Comparison of ENCODE assay signal across 29 cellular contexts in genomic region chr5:125505062-125505461, GRCh38.
"Had no signal": no experiment of that assay in that cellular context is flagged by ENCODE, and none has a peak within 500 bp of the region (broad histone marks: within the 10 kb centered on the region; RNA-seq: fewer than 3 reads in every experiment).

No MANE protein-coding gene starts in this region.

- ATAC-seq: naive thymus-derived CD8-positive, alpha-beta T cell; natural killer cell treated with Interleukin-12 subunit alpha and Interleukin-12 subunit beta and Interleukin-15 and Interleukin-18, amount 100 ng/mL, for 72 hours; psoas muscle; right cardiac atrium; right lobe of liver; stimulated activated effector memory CD8-positive, alpha-beta T cell treated with anti-CD3 and anti-CD28 coated beads, Interleukin-12 subunit alpha, Interleukin-12 subunit beta, amount 100 ng/mL, for 72 hours; stimulated activated naive B cell treated with anti-CD40 and anti-IgM and Interleukin-4, amounts not matched to agents 10 μg/mL and 1 μg/mL and 100 μg/mL, for 72 hours had no signal

- H3K36me3 Mint-ChIP-seq: natural killer cell treated with Interleukin-12 subunit alpha and Interleukin-12 subunit beta and Interleukin-15 and Interleukin-18, amount 100 ng/mL, for 72 hours; stimulated activated effector memory CD8-positive, alpha-beta T cell treated with anti-CD3 and anti-CD28 coated beads, Interleukin-12 subunit alpha, Interleukin-12 subunit beta, amount 100 ng/mL, for 72 hours; stimulated activated naive B cell treated with anti-CD40 and anti-IgM and Interleukin-4, amounts not matched to agents 10 μg/mL and 1 μg/mL and 100 μg/mL, for 72 hours had no signal

- H3K4me3 Mint-ChIP-seq: naive thymus-derived CD8-positive, alpha-beta T cell; natural killer cell treated with Interleukin-12 subunit alpha and Interleukin-12 subunit beta and Interleukin-15 and Interleukin-18, amount 100 ng/mL, for 72 hours; nephron progenitor cell; neural progenitor cell; stimulated activated effector memory CD8-positive, alpha-beta T cell treated with anti-CD3 and anti-CD28 coated beads, Interleukin-12 subunit alpha, Interleukin-12 subunit beta, amount 100 ng/mL, for 72 hours; stimulated activated naive B cell treated with anti-CD40 and anti-IgM and Interleukin-4, amounts not matched to agents 10 μg/mL and 1 μg/mL and 100 μg/mL, for 72 hours; stimulated activated naive CD8-positive, alpha-beta T cell treated with anti-CD3 and anti-CD28 coated beads, Interleukin-15, Interleukin-2, amounts not matched to agents 100 ng/mL and 50 ng/mL, for 24 hours had no signal

- H3K4me3 ChIP-seq: neural progenitor cell, ovary, psoas muscle, right lobe of liver, sigmoid colon, stomach, thoracic aorta, thyroid gland, tibial nerve, upper lobe of left lung, vagina had no signal

- H3K9me3 Mint-ChIP-seq: nephron progenitor cell had no signal

- DNase-seq: naive thymus-derived CD8-positive, alpha-beta T cell; nephron progenitor cell; occipital lobe; ovary; posterior cingulate gyrus; psoas muscle; right cardiac atrium; right lobe of liver; sigmoid colon; small intestine; stimulated activated CD4-positive, alpha-beta T cell treated with anti-CD3 and anti-CD28 coated beads, Interleukin-15, amount 100 ng/mL, for 24 hours; stimulated activated CD4-positive, alpha-beta T cell treated with anti-CD3 and anti-CD28 coated beads, Interleukin-2, amount 100 ng/mL, for 24 hours; stimulated activated CD4-positive, alpha-beta T cell treated with anti-CD3 and anti-CD28 coated beads, Interleukin-2, amount 100 ng/mL, for 48 hours; stimulated activated CD4-positive, alpha-beta T cell treated with anti-CD3 and anti-CD28 coated beads, Interleukin-4, amount 100 ng/mL, for 24 hours; stimulated activated naive B cell treated with anti-CD40 and anti-IgM and Interleukin-4, amounts not matched to agents 10 μg/mL and 1 μg/mL and 100 μg/mL, for 72 hours; stimulated activated naive CD4-positive, alpha-beta T cell treated with Interleukin-2 at 50 U/mL for 16 hours; stomach; thyroid gland; trophoblast cell; upper lobe of left lung had no signal

- H3K4me1 Mint-ChIP-seq: naive thymus-derived CD8-positive, alpha-beta T cell; nephron progenitor cell; stimulated activated effector memory CD8-positive, alpha-beta T cell treated with anti-CD3 and anti-CD28 coated beads, Interleukin-12 subunit alpha, Interleukin-12 subunit beta, amount 100 ng/mL, for 72 hours; stimulated activated naive B cell treated with anti-CD40 and anti-IgM and Interleukin-4, amounts not matched to agents 10 μg/mL and 1 μg/mL and 100 μg/mL, for 72 hours had no signal

- H3K4me2 ChIP-seq: neural progenitor cell had no signal

- H3K9ac ChIP-seq: neural progenitor cell, parathyroid adenoma had no signal

- H3K9me3 ChIP-seq: ovary, psoas muscle, right lobe of liver, sigmoid colon, stomach, thoracic aorta, thyroid gland, tibial nerve, upper lobe of left lung, vagina had no signal

- H3K27ac ChIP-seq: neural progenitor cell, ovary, parathyroid adenoma, psoas muscle, right lobe of liver, sigmoid colon, stomach, thoracic aorta, thyroid gland, tibial nerve, upper lobe of left lung, vagina had no signal

- H3K27ac Mint-ChIP-seq: naive thymus-derived CD8-positive, alpha-beta T cell; natural killer cell treated with Interleukin-12 subunit alpha and Interleukin-12 subunit beta and Interleukin-15 and Interleukin-18, amount 100 ng/mL, for 72 hours; nephron progenitor cell; neural progenitor cell; progenitor cell of endocrine pancreas; stimulated activated effector memory CD8-positive, alpha-beta T cell treated with anti-CD3 and anti-CD28 coated beads, Interleukin-12 subunit alpha, Interleukin-12 subunit beta, amount 100 ng/mL, for 72 hours; stimulated activated naive B cell treated with anti-CD40 and anti-IgM and Interleukin-4, amounts not matched to agents 10 μg/mL and 1 μg/mL and 100 μg/mL, for 72 hours; stimulated activated naive CD8-positive, alpha-beta T cell treated with anti-CD3 and anti-CD28 coated beads, Interleukin-15, Interleukin-2, amounts not matched to agents 100 ng/mL and 50 ng/mL, for 24 hours had no signal

- H3K27me3 Mint-ChIP-seq: natural killer cell treated with Interleukin-12 subunit alpha and Interleukin-12 subunit beta and Interleukin-15 and Interleukin-18, amount 100 ng/mL, for 72 hours; progenitor cell of endocrine pancreas; stimulated activated naive B cell treated with anti-CD40 and anti-IgM and Interleukin-4, amounts not matched to agents 10 μg/mL and 1 μg/mL and 100 μg/mL, for 72 hours; stimulated activated naive CD8-positive, alpha-beta T cell treated with anti-CD3 and anti-CD28 coated beads, Interleukin-15, Interleukin-2, amounts not matched to agents 100 ng/mL and 50 ng/mL, for 24 hours had no signal

- H3K27me3 ChIP-seq: neural progenitor cell, ovary, right lobe of liver, sigmoid colon, stomach, thyroid gland, tibial nerve, upper lobe of left lung, vagina had no signal

- H3K36me3 ChIP-seq: neural progenitor cell, ovary, right lobe of liver, sigmoid colon, stomach, thoracic aorta, thyroid gland, tibial nerve, upper lobe of left lung, vagina had no signal

- H3K79me2 ChIP-seq: parathyroid adenoma had no signal

- H2AFZ ChIP-seq: parathyroid adenoma had no signal
